In genomic region chr3:155889952-155890351, GRCh38 we compare ENCODE assay signal across 15 cellular contexts. TPM values are rescaled to one million over a fixed set of nuclear protein-coding genes. Genes with fewer than 3 reads are reported as not detected.
A peak's percentile ranks its signal among the peaks of the same experiment; 100 is the strongest.
DNase-seq lines count a peak whose midpoint lies in the region; ATAC-seq, FAIRE-seq and TF ChIP-seq lines count a peak whose summit lies in the region.
"Had no signal": no experiment of that assay in that cellular context is flagged by ENCODE, and none has a peak within 500 bp of the region (broad histone marks: within the 10 kb centered on the region; RNA-seq: fewer than 3 reads in every experiment).

No MANE protein-coding gene starts in this region.

- no peaks in the 10 kb centered on the region for H3K9me3 ChIP-seq in fibroblast of lung (ENCODE audit: control insufficient read depth, insufficient read depth, low read depth, low read length)
- H3K9me3 ChIP-seq: BLaER1 treated with 17β-estradiol and CSF1 and Interleukin-3, amounts not matched to agents 10 nM and 100 nM had no signal

- H3K4me3 Mint-ChIP-seq in activated CD4-positive, alpha-beta T cell treated with anti-CD3 and anti-CD28 coated beads, Interleukin-2, amount 10 ng/mL, durations not matched to agents 7 days and 5 days: no peak overlapping the region
- H3K4me3 Mint-ChIP-seq in progenitor cell of endocrine pancreas (ENCODE audit: low read depth): no peak overlapping the region

- peaks cover 24% of the 10 kb centered on the region for H3K36me3 Mint-ChIP-seq in activated CD4-positive, alpha-beta T cell treated with anti-CD3 and anti-CD28 coated beads, Interleukin-2, amount 10 ng/mL, durations not matched to agents 7 days and 5 days (ENCODE audit: low read depth)
- H3K36me3 Mint-ChIP-seq in progenitor cell of endocrine pancreas (ENCODE audit: insufficient read depth): peaks cover 14% of the 10 kb centered on the region

- H3K9ac ChIP-seq in fibroblast of lung (ENCODE audit: insufficient read depth, low read length): no peak overlapping the region

- CTCF ChIA-PET in activated CD4-positive, alpha-beta T cell treated with anti-CD3 and anti-CD28 coated beads, Interleukin-2, amount 10 ng/mL, durations not matched to agents 7 days and 5 days (lab: Charles Lee): interaction anchor here (0.6 kb wide), 1 partner anchor 21 kb away, joined by 3 read pairs; no protein-coding TSS in a partner anchor

- POLR2A ChIA-PET in activated CD4-positive, alpha-beta T cell treated with anti-CD3 and anti-CD28 coated beads, Interleukin-2, amount 10 ng/mL, durations not matched to agents 7 days and 5 days (lab: Charles Lee): no interaction called here

- H2AFZ ChIP-seq in fibroblast of lung (ENCODE audit: low read length): no peak overlapping the region

- peaks cover 67% of the 10 kb centered on the region for H3K79me2 ChIP-seq in fibroblast of lung (ENCODE audit: control insufficient read depth, insufficient read depth, low read length)

- no peaks in the 10 kb centered on the region for H4K20me1 ChIP-seq in fibroblast of lung (ENCODE audit: control insufficient read depth, extremely low read depth, insufficient read depth, low read length)

- no peak for TF ChIP-seq POLR2A in GM12891 (IDR thresholded peaks at IDR 0.05; ENCODE audit: low read depth, low read length)

- peaks cover 2% of the 10 kb centered on the region for H3K4me1 ChIP-seq in fibroblast of lung (ENCODE audit: control insufficient read depth, extremely low read depth, insufficient read depth, low read length)

- no peak for DNase-seq in activated CD4-positive, alpha-beta T cell treated with anti-CD3 and anti-CD28 coated beads, Interleukin-2, amount 10 ng/mL, durations not matched to agents 7 days and 5 days
- DNase-seq in activated CD4-positive, alpha-beta T cell treated with anti-CD3 and anti-CD28 coated beads, Interleukin-2, amount 50 U/mL, for 1 hour: no peak
- no peak for DNase-seq in fibroblast of lung (ENCODE audit: low read depth in 2 of 2)
- no peak for DNase-seq in progenitor cell of endocrine pancreas (ENCODE audit: low spot score, unreplicated experiment)
- DNase-seq in superior temporal gyrus (ENCODE audit: extremely low spot score): no peak
- no peak for DNase-seq in GM12891 (ENCODE audit: insufficient read length, low spot score)
- DNase-seq: NCI-H1092; NCI-H345; NCI-H526 treated with DMSO at 0.1 percent for 48 hours; NK-92 treated with Interleukin-12 subunit alpha and Interleukin-12 subunit beta, amount 100 ng/mL, for 24 hours; PC-3 had no signal

- H3K9me3 Mint-ChIP-seq in activated CD4-positive, alpha-beta T cell treated with anti-CD3 and anti-CD28 coated beads, Interleukin-2, amount 10 ng/mL, durations not matched to agents 7 days and 5 days: no peaks in the 10 kb centered on the region
- peaks cover 4% of the 10 kb centered on the region for H3K9me3 Mint-ChIP-seq in progenitor cell of endocrine pancreas (ENCODE audit: low read depth)
- H3K9me3 Mint-ChIP-seq: IgD-negative memory B cell had no signal

- H3K27ac Mint-ChIP-seq in activated CD4-positive, alpha-beta T cell treated with anti-CD3 and anti-CD28 coated beads, Interleukin-2, amount 10 ng/mL, durations not matched to agents 7 days and 5 days: peak overlapping the region; percentile 11
- H3K27ac Mint-ChIP-seq in progenitor cell of endocrine pancreas: peak overlapping the region; percentile 7

- H3K27me3 Mint-ChIP-seq in activated CD4-positive, alpha-beta T cell treated with anti-CD3 and anti-CD28 coated beads, Interleukin-2, amount 10 ng/mL, durations not matched to agents 7 days and 5 days: no peaks in the 10 kb centered on the region
- no peaks in the 10 kb centered on the region for H3K27me3 Mint-ChIP-seq in progenitor cell of endocrine pancreas
- H3K27me3 Mint-ChIP-seq: IgD-negative memory B cell had no signal

- H3K4me1 Mint-ChIP-seq in activated CD4-positive, alpha-beta T cell treated with anti-CD3 and anti-CD28 coated beads, Interleukin-2, amount 10 ng/mL, durations not matched to agents 7 days and 5 days: peaks cover 26% of the 10 kb centered on the region
- peaks cover 17% of the 10 kb centered on the region for H3K4me1 Mint-ChIP-seq in progenitor cell of endocrine pancreas (ENCODE audit: low read depth)

- FAIRE-seq in GM12891 (lab: Jason Lieb, UNC): no peak

- no peaks in the 10 kb centered on the region for H3K27me3 ChIP-seq in fibroblast of lung (ENCODE audit: control insufficient read depth, insufficient read depth, low read length)
- H3K27me3 ChIP-seq: BLaER1 treated with 17β-estradiol and CSF1 and Interleukin-3, amounts not matched to agents 10 nM and 100 nM had no signal

- H3K27ac ChIP-seq in fibroblast of lung (ENCODE audit: insufficient read depth, low read length): peak overlapping the region; percentile 8
- H3K27ac ChIP-seq: BLaER1 treated with 17β-estradiol and CSF1 and Interleukin-3, amounts not matched to agents 10 nM and 100 nM had no signal

- H3K4me3 ChIP-seq in fibroblast of lung (replicated peaks in 1 of 4; ENCODE audit: control extremely low read depth in 1 of 4, insufficient read depth in 1 of 4, low read depth in 3 of 4, low read length in 4 of 4): no peak overlapping the region
- H3K4me3 ChIP-seq: BLaER1 treated with 17β-estradiol and CSF1 and Interleukin-3, amounts not matched to agents 10 nM and 100 nM had no signal

- H3K4me2 ChIP-seq in fibroblast of lung (ENCODE audit: extremely low read depth, insufficient read depth, low read length): no peak overlapping the region

- ATAC-seq in SK-N-SH treated with all-trans-retinoic acid at 6 μM for 48 hours (peak; percentile 41; the same call in 2 of the 3 replicates), HG03139 (IDR thresholded peaks at IDR 0.05; ENCODE audit: unreplicated experiment) (no peak)
- ATAC-seq: PC-3 had no signal

- H3K36me3 ChIP-seq in fibroblast of lung (ENCODE audit: control insufficient read depth, insufficient read depth, low read length): peaks cover 1% of the 10 kb centered on the region

- TF ChIP-seq CTCF in fibroblast of lung (conservative IDR thresholded peaks at IDR 0.05 in 1 of 2, IDR thresholded peaks at IDR 0.05 in 1 of 2; ENCODE audit: low read depth in 1 of 2, low read length in 2 of 2): no peak
- no peak for TF ChIP-seq CTCF in progenitor cell of endocrine pancreas (IDR thresholded peaks at IDR 0.05; ENCODE audit: unreplicated experiment)

TF ChIP-seq in SK-N-SH treated with all-trans-retinoic acid at 6 μM for 48 hours, 23 proteins besides CTCF, POLR2A, EP300 and RAD21 (continues in another document):
- TF ChIP-seq POU6F1 (CRISPR knock-in tag; IDR thresholded peaks at IDR 0.05; ENCODE audit: borderline replicate concordance, low read depth) (no peak), ZNF8 (CRISPR knock-in tag; IDR thresholded peaks at IDR 0.05) (no peak), SNAI2 (CRISPR knock-in tag; IDR thresholded peaks at IDR 0.05) (no peak)

TF ChIP-seq in GM12891, 5 proteins besides CTCF, POLR2A, EP300 and RAD21:
- TF ChIP-seq SPI1 (IDR thresholded peaks at IDR 0.05; ENCODE audit: low read depth, low read length) (no peak), PAX5 (IDR thresholded peaks at IDR 0.05; ENCODE audit: insufficient read depth, low read length, severe bottlenecking) (no peak), POLR2AphosphoS5 (IDR thresholded peaks at IDR 0.05; ENCODE audit: low read depth, low read length) (no peak), POU2F2 (IDR thresholded peaks at IDR 0.05; ENCODE audit: low read depth, low read length) (no peak), TAF1 (IDR thresholded peaks at IDR 0.05; ENCODE audit: low read depth, low read length) (no peak)

RNA-seq across cellular contexts. Expression of gene GMPS, which starts 19.5 kb away (rescaled TPM):
- total RNA-seq in activated CD4-positive, alpha-beta T cell treated with anti-CD3 and anti-CD28 coated beads, Interleukin-2, amount 10 ng/mL, durations not matched to agents 7 days and 5 days: 10 to 100 TPM; 92.1 to 99.2 TPM
- total RNA-seq in fibroblast of lung (20.5 and 20.6 TPM in 2 replicates), progenitor cell of endocrine pancreas (74.5 and 76.0 TPM in 2 replicates)
- polyA plus RNA-seq in fibroblast of lung: 93.3 and 99.9 TPM in 2 replicates
- 58.0 and 67.5 TPM in 2 replicates for polyA plus RNA-seq in fibroblast of lung (2012)
- polyA minus RNA-seq in fibroblast of lung (ENCODE audit: low replicate concordance): 17.5 and 19.2 TPM in 2 replicates
- polyA plus RNA-seq in GM12891 (2012; ENCODE audit: low read depth, missing spikeins): 65.7 TPM

RNA-seq across cellular contexts. Expression of gene SLC33A1, which starts 35.7 kb away (rescaled TPM):
- total RNA-seq in activated CD4-positive, alpha-beta T cell treated with anti-CD3 and anti-CD28 coated beads, Interleukin-2, amount 10 ng/mL, durations not matched to agents 7 days and 5 days: 10 to 100 TPM; 26.7 to 27.9 TPM
- total RNA-seq in fibroblast of lung: 21.5 and 28.2 TPM in 2 replicates
- 18.0 and 22.7 TPM in 2 replicates for polyA plus RNA-seq in fibroblast of lung
- 13.5 and 16.9 TPM in 2 replicates for polyA plus RNA-seq in fibroblast of lung (2012)
- polyA minus RNA-seq in fibroblast of lung (ENCODE audit: low replicate concordance): 15.6 and 16.6 TPM in 2 replicates
- 23.2 and 23.7 TPM in 2 replicates for total RNA-seq in progenitor cell of endocrine pancreas
- polyA plus RNA-seq in GM12891 (2012; ENCODE audit: low read depth, missing spikeins): 7.4 TPM
